In the genomic region with DNA sequence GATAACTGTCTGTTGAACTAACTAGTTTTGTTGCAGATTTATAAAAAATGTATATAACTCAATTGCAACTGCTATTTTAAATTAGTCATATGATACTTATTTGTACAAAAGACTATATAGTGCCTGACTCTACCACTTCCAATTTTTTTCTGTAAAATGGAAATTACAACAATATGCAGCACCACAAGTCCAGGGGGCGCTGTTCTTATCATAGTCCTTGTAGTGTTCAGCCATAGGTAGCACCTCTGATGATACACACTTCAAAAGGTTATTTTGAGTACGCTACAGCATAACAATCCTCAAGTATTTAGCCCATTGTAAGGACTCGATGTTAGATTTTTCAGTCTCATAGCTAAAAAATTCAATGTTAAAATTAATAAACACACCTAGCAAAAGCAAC, we compare ENCODE assay signal across 13 cellular contexts.
DNase-seq lines count a peak whose midpoint lies in the region; ATAC-seq and TF ChIP-seq lines count a peak whose summit lies in the region.
"Had no signal": no experiment of that assay in that cellular context is flagged by ENCODE, and none has a peak within 500 bp of the region (broad histone marks: within the 10 kb centered on the region; RNA-seq: fewer than 3 reads in every experiment).

No MANE protein-coding gene starts in this region.

- CTCF ChIA-PET in activated naive CD4-positive, alpha-beta T cell treated with anti-CD3 and anti-CD28 coated beads for 36 hours (lab: Charles Lee), result interaction anchor here (0.6 to 0.7 kb wide), 5 partner anchors 11 to 441 kb away, joined by 3 to 4 read pairs (median 3); no protein-coding TSS in a partner anchor

- intact Hi-C loops in activated naive CD4-positive, alpha-beta T cell treated with anti-CD3 and anti-CD28 coated beads for 36 hours (cut with micrococcal nuclease), result no loop called here

- peaks cover 5% of the 10 kb centered on the region for H3K27me3 Mint-ChIP-seq in activated naive CD4-positive, alpha-beta T cell treated with anti-CD3 and anti-CD28 coated beads for 36 hours (ENCODE audit: low read depth)
- peaks cover 34% of the 10 kb centered on the region for H3K27me3 Mint-ChIP-seq in chondrocyte (ENCODE audit: low read depth)

- no peak overlapping the region for H3K27ac Mint-ChIP-seq in activated naive CD4-positive, alpha-beta T cell treated with anti-CD3 and anti-CD28 coated beads for 36 hours
- no peak overlapping the region for H3K27ac Mint-ChIP-seq in chondrocyte (ENCODE audit: unreplicated experiment)
- H3K27ac Mint-ChIP-seq: T-cell had no signal

- H3K9me3 Mint-ChIP-seq in activated naive CD4-positive, alpha-beta T cell treated with anti-CD3 and anti-CD28 coated beads for 36 hours, result no peaks in the 10 kb centered on the region
- peaks cover 12% of the 10 kb centered on the region for H3K9me3 Mint-ChIP-seq in chondrocyte (ENCODE audit: low read depth)
- H3K9me3 Mint-ChIP-seq: T-cell had no signal

- no peak overlapping the region for H3K4me3 Mint-ChIP-seq in activated naive CD4-positive, alpha-beta T cell treated with anti-CD3 and anti-CD28 coated beads for 36 hours
- H3K4me3 Mint-ChIP-seq in chondrocyte (ENCODE audit: unreplicated experiment), result no peak overlapping the region
- H3K4me3 Mint-ChIP-seq: T-cell had no signal

- peak; percentile 64 for TF ChIP-seq CTCF in chondrocyte (IDR thresholded peaks at IDR 0.05)

- H3K4me1 Mint-ChIP-seq in activated naive CD4-positive, alpha-beta T cell treated with anti-CD3 and anti-CD28 coated beads for 36 hours (ENCODE audit: low read depth), result no peaks in the 10 kb centered on the region
- no peaks in the 10 kb centered on the region for H3K4me1 Mint-ChIP-seq in chondrocyte (ENCODE audit: low read depth)
- H3K4me1 Mint-ChIP-seq: T-cell had no signal

- no peaks in the 10 kb centered on the region for H3K36me3 Mint-ChIP-seq in activated naive CD4-positive, alpha-beta T cell treated with anti-CD3 and anti-CD28 coated beads for 36 hours (ENCODE audit: low read depth)
- H3K36me3 Mint-ChIP-seq in chondrocyte (ENCODE audit: low read depth), result no peaks in the 10 kb centered on the region
- H3K36me3 Mint-ChIP-seq: T-cell had no signal

- no peak for ATAC-seq in HG03175 (IDR thresholded peaks at IDR 0.05; ENCODE audit: unreplicated experiment)
- ATAC-seq: body of pancreas, left colon, T-cell had no signal

- DNase-seq in activated naive CD4-positive, alpha-beta T cell treated with anti-CD3 and anti-CD28 coated beads for 36 hours, result peak; percentile 65
- no peak for DNase-seq in activated naive CD4-positive, alpha-beta T cell treated with Interleukin-2 at 50 U/mL for 16 hours
- DNase-seq in MV-4-11 (lab: John Stamatoyannopoulos, UW), result peak; percentile 9
- no peak for DNase-seq in chondrocyte (ENCODE audit: low spot score)
- DNase-seq in stimulated activated CD4-positive, alpha-beta T cell treated with anti-CD3 and anti-CD28 coated beads, Interleukin-2, amount 100 ng/mL, for 24 hours, result peak; percentile 28 to 42
- DNase-seq in cerebellum (ENCODE audit: low spot score), result no peak
- no peak for DNase-seq in DMS153 treated with DMSO at 0.1 percent for 48 hours (lab: John Stamatoyannopoulos, UW; ENCODE audit: unreplicated experiment)
- DNase-seq: DMS79 treated with DMSO at 0.1 percent for 48 hours, GOT3 had no signal

Comparison
In these comparisons a context has a peak if more than half of its experiments do, and no peak if none do; other contexts are left out.
1. DNase-seq: peak in activated naive CD4-positive, alpha-beta T cell treated with anti-CD3 and anti-CD28 coated beads for 36 hours (single experiment), MV-4-11 (single experiment) and stimulated activated CD4-positive, alpha-beta T cell treated with anti-CD3 and anti-CD28 coated beads, Interleukin-2, amount 100 ng/mL, for 24 hours (2 of 2); none in activated naive CD4-positive, alpha-beta T cell treated with Interleukin-2 at 50 U/mL for 16 hours (single experiment), chondrocyte (single experiment), cerebellum (single experiment) and DMS153 treated with DMSO at 0.1 percent for 48 hours (single experiment).